In genomic region chr2:162266468-162266754, GRCh38 we compare ENCODE assay signal across 20 cellular contexts. TPM values are rescaled to one million over a fixed set of nuclear protein-coding genes. Genes with fewer than 3 reads are reported as not detected.
"Had no signal": no experiment of that assay in that cellular context is flagged by ENCODE, and none has a peak within 500 bp of the region (broad histone marks: within the 10 kb centered on the region; RNA-seq: fewer than 3 reads in every experiment).

No MANE protein-coding gene starts in this region.

- H3K4me1 ChIP-seq: right lobe of liver, vagina had no signal

- H3K4me3 ChIP-seq: mucosa of descending colon, ovary, right lobe of liver, vagina had no signal

- H3K9me3 ChIP-seq: mucosa of descending colon, ovary, right lobe of liver, SK-N-SH, vagina had no signal

- H3K9ac ChIP-seq: SK-N-SH had no signal

- DNase-seq: activated CD4-positive, alpha-beta T cell treated with anti-CD3 and anti-CD28 coated beads, Interleukin-2, amount 10 ng/mL, durations not matched to agents 24 days and 14 days; activated CD8-positive, alpha-beta T cell treated with anti-CD3 and anti-CD28 coated beads for 36 hours; activated naive CD4-positive, alpha-beta T cell; activated naive CD8-positive, alpha-beta T cell treated with anti-CD3 and anti-CD28 coated beads for 36 hours; activated T-cell treated with anti-CD3 and anti-CD28 coated beads, Interleukin-2, amount 50 U/mL, for 1 hour; amniotic stem cell; cortex of kidney; effector CD4-positive, alpha-beta T cell; hippocampal formation; mucosa of descending colon; naive thymus-derived CD8-positive, alpha-beta T cell; ovary; right lobe of liver; SK-N-SH; stimulated activated CD8-positive, alpha-beta memory T cell treated with anti-CD3 and anti-CD28 coated beads, Interleukin-4, amount 100 ng/mL, for 48 hours; stimulated activated naive CD4-positive, alpha-beta T cell; T-cell; trophoblast cell had no signal

- H3K4me2 ChIP-seq: SK-N-SH had no signal

- H3K27me3 ChIP-seq: ovary, right lobe of liver, vagina had no signal

- H3K27ac ChIP-seq: ovary, right lobe of liver, vagina had no signal

RNA-seq across cellular contexts. Expression of gene FAP, which starts 23.2 kb away (rescaled TPM):
- total RNA-seq: activated CD4-positive, alpha-beta T cell treated with anti-CD3 and anti-CD28 coated beads, Interleukin-2, amount 10 ng/mL, durations not matched to agents 24 days and 14 days; activated CD8-positive, alpha-beta T cell treated with anti-CD3 and anti-CD28 coated beads for 36 hours; activated naive CD8-positive, alpha-beta T cell treated with anti-CD3 and anti-CD28 coated beads for 36 hours; activated T-helper 17 cell treated with anti-CD3 and anti-CD28 coated beads, Interleukin-2, amount 50 U/mL, for 72 hours; naive thymus-derived CD8-positive, alpha-beta T cell had no signal
- polyA plus RNA-seq: naive thymus-derived CD8-positive, alpha-beta T cell had no signal
